In the genomic region with DNA sequence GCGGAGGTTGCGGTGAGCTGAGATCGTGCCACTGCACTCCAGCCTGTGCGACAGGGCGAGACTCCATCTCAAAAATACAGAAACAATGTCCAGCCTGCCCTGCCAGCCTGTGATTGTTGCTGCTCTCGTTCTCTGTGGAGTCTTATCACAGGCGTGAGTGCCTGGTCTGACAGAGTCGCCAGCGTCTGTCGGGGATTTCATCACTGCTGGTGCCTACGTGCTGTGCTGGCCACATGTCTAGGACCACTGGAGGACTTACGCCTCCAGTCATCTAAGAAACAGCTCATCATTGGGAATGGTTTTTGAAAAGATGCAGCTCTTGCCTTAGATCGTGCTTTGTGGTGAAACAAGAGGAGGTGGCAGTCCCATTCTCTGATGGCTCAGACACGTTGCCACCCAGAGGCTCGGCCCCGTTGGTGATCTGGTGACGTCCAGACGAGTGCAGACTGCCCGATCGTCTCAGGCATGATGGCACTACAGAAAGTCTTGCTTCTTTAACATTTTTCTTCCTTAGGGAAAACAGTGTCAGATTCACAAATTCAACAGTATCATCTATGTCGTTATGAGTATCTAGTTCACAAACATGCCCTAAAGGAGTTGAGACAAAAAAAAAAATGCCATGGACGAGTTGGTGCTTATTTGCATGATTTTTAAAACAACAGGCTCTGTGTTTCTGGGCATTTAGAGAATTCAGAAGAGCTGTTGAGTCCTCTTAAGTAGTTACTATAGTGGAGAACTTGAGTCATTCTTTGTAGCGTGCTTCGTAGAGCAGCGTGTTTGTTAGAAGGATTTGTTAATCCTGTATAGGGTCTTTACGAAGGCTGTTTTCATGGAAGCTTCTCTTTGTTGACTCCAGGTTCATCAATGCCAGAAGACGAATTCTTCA, we compare ENCODE assay signal across 18 cellular contexts. TPM values are rescaled to one million over a fixed set of nuclear protein-coding genes. Genes with fewer than 3 reads are reported as not detected.
DNase-seq lines count a peak whose midpoint lies in the region; TF ChIP-seq lines count a peak whose summit lies in the region.
"Had no signal": no experiment of that assay in that cellular context is flagged by ENCODE, and none has a peak within 500 bp of the region (broad histone marks: within the 10 kb centered on the region; RNA-seq: fewer than 3 reads in every experiment).

No MANE protein-coding gene starts in this region.

- TF ChIP-seq CTCF in spleen (IDR thresholded peaks at IDR 0.05 in 8 of 11, conservative IDR thresholded peaks at IDR 0.05 in 3 of 11) (no peak), RWPE1 (conservative IDR thresholded peaks at IDR 0.05; ENCODE audit: low read depth) (no peak)

- H3K4me1 ChIP-seq in spleen, result no peaks in the 10 kb centered on the region
- H3K4me1 ChIP-seq: SJCRH30 had no signal

- no peak for TF ChIP-seq POLR2A in spleen (IDR thresholded peaks at IDR 0.05)

- CTCF ChIA-PET in RWPE1 (lab: Yijun Ruan, JAX), result interaction anchor here (0.7 kb wide), 1 partner anchor 12 kb away, joined by 3 read pairs; no protein-coding TSS in a partner anchor

- DNase-seq in NCI-H82 (lab: John Stamatoyannopoulos, UW) (peak; percentile 10), NCI-H82 treated with DMSO at 0.1 percent for 48 hours (lab: John Stamatoyannopoulos, UW; ENCODE audit: unreplicated experiment) (no peak), NCI-H1048 (lab: John Stamatoyannopoulos, UW) (peak; percentile 94), foreskin melanocyte (peak; percentile 99), spleen (peak; percentile 51), NCI-H128 (lab: John Stamatoyannopoulos, UW; ENCODE audit: unreplicated experiment) (no peak), RWPE1 (ENCODE audit: low spot score) (no peak), activated gamma-delta T cell treated with Interleukin-2 at 50 U/mL for 16 hours (no peak)
- DNase-seq: COR-L47, DMS 273 treated with DMSO at 0.1 percent for 48 hours, NCI-H1105, NCI-H1694, NCI-H2081 treated with DMSO at 0.1 percent for 48 hours, NCI-H446 treated with DMSO at 0.1 percent for 48 hours, NCI-H69, RPMI8226, SJCRH30 had no signal

- H3K4me3 ChIP-seq in spleen, result no peak overlapping the region
- H3K4me3 ChIP-seq: SJCRH30 had no signal

- H3K27ac ChIP-seq in spleen (no peak overlapping the region), RWPE1 (no peak overlapping the region)
- H3K27ac ChIP-seq: 22Rv1, SJCRH30 had no signal

- no peaks in the 10 kb centered on the region for H3K27me3 ChIP-seq in spleen (replicated peaks in 1 of 7)
- H3K27me3 ChIP-seq: SJCRH30 had no signal

- no peaks in the 10 kb centered on the region for H3K9me3 ChIP-seq in spleen
- H3K9me3 ChIP-seq: SJCRH30 had no signal

- peaks cover 0 to 100% (median 70%) of the 10 kb centered on the region in 6 donors for H3K36me3 ChIP-seq in spleen

- intact Hi-C loops in spleen (cut with DNase I; ENCODE audit: low total_unique reads), result no loop called here

- WGBS in spleen, 5 donors, result 90 to 95% (median 93%) methylated on average over 27 of the region's 27 CpGs

- POLR2A ChIA-PET in RWPE1 (lab: Yijun Ruan, JAX; ENCODE audit: low non-redundant PET), result no interaction called here

RNA-seq across cellular contexts. Expression of gene CBS, which starts 47.5 kb away (rescaled TPM):
- total RNA-seq in spleen, result 10 to 100 TPM in 1 of 7 donors, 1 to 10 TPM in 6; 1.2 to 10.9 (median 4.5) TPM
- polyA plus RNA-seq in spleen, result 1 to 10 TPM in 2 of 3 donors, under 1 TPM in 1; 0.65 to 2.9 (median 1.4) TPM

RNA-seq across cellular contexts. Expression of gene PKNOX1, which starts 53.7 kb away (rescaled TPM):
- total RNA-seq in spleen, result 10 to 100 TPM; 11.1 to 21.2 (median 17.3) TPM
- polyA plus RNA-seq in spleen, result 10 to 100 TPM in 1 of 3 donors, 1 to 10 TPM in 2; 7.3 to 10.1 (median 8.7) TPM

Comparison
In these comparisons a context has a peak if more than half of its experiments do, and no peak if none do; other contexts are left out.
1. DNase-seq: peak in NCI-H82 (single experiment), NCI-H1048 (single experiment), foreskin melanocyte (single experiment) and spleen (single experiment); none in NCI-H82 treated with DMSO at 0.1 percent for 48 hours (single experiment), NCI-H128 (single experiment), RWPE1 (single experiment) and activated gamma-delta T cell treated with Interleukin-2 at 50 U/mL for 16 hours (single experiment).